In genomic region chr16:74709477-74709877, GRCh38 we compare ENCODE assay signal across 1 cellular context.
TF ChIP-seq lines count a peak whose summit lies in the region.

No MANE protein-coding gene starts in this region.

TF ChIP-seq in GM12878, 131 proteins besides CTCF, POLR2A, EP300 and RAD21 (continued from another document):
- TF ChIP-seq IKZF2 (IDR thresholded peaks at IDR 0.05) (no peak), ZNF592 (IDR thresholded peaks at IDR 0.05) (no peak), MLLT1 (IDR thresholded peaks at IDR 0.05) (no peak), YY1 (IDR thresholded peaks at IDR 0.05; ENCODE audit: low read depth, low read length) (peak; percentile 86), PML (IDR thresholded peaks at IDR 0.05; ENCODE audit: low read length) (no peak), SMARCA5 (IDR thresholded peaks at IDR 0.05) (no peak), USF2 (IDR thresholded peaks at IDR 0.05; ENCODE audit: borderline replicate concordance, low read depth, low read length) (no peak), BHLHE40 (IDR thresholded peaks at IDR 0.05; ENCODE audit: borderline replicate concordance in 1 of 2, low read depth in 2 of 2, low read length in 1 of 2) (peak in 1 of 2 experiments; percentile 22; a peak in 1 of 4 replicates), TBL1XR1 (IDR thresholded peaks at IDR 0.05; ENCODE audit: low read depth, low read length) (0 out of 2 replicates have a peak, but pooled peaks have one; percentile 23), MAX (IDR thresholded peaks at IDR 0.05; ENCODE audit: low read depth, low read length) (no peak), EED (IDR thresholded peaks at IDR 0.05; ENCODE audit: low read depth) (no peak)
TF ChIP-seq in GM12878: peak in this region for 5.
